In the genomic region with DNA sequence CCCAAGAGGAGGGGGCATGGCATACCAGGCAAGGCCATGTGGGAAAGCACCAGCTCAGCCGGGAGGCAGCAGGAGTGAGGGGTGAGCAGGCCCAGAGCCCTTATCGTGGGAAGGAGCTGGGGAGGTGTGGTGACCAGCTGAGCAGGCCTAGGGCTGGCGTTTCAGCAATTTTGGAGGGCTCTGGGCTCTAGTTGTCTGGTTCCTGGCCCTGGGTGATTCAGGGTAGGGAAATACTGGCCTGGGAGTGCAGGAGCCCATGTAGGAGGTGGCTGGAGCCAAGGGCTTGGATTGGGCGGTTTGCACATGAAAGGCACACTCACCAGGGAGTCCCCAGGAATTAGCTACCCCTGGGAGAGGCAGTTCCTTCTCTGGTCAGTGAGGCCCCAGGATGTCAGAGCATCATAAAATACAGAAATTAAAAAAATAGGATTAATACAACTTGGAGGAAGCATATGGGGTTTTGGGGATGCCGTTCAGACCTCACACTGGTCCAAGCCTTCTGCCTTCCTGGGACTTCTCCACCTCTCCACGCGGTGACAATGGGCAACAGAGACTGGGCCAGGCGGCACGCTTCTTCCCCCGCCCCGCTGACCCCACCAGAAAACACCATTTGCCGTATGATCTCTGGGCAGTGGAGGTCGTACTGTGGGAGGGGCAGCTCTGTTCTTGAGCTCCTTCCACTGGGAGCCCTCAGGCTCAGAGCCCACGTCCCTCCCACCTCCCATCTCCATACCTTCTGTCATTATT, we compare ENCODE assay signal across 13 cellular contexts.
"Had no signal": no experiment of that assay in that cellular context is flagged by ENCODE, and none has a peak within 500 bp of the region (broad histone marks: within the 10 kb centered on the region; RNA-seq: fewer than 3 reads in every experiment).

No MANE protein-coding gene starts in this region.

- H3K27ac ChIP-seq: esophagus muscularis mucosa had no signal

- DNase-seq: activated B cell treated with CpG ODN at 0.5 μM for 24 hours; activated CD4-positive, alpha-beta T cell treated with anti-CD3 and anti-CD28 coated beads, Interleukin-2, amount 10 ng/mL, durations not matched to agents 24 days and 14 days; activated CD8-positive, alpha-beta memory T cell treated with anti-CD3 and anti-CD28 coated beads for 24 hours; activated naive CD4-positive, alpha-beta T cell treated with anti-CD3 and anti-CD28 coated beads for 36 hours; central memory CD4-positive, alpha-beta T cell; stimulated activated CD4-positive, alpha-beta T cell treated with anti-CD3 and anti-CD28 coated beads, Interleukin-1b, Interleukin-23, amount 100 ng/mL, for 48 hours; stimulated activated naive CD4-positive, alpha-beta T cell treated with Interleukin-2 at 50 U/mL for 16 hours; T-helper 17 cell had no signal

- H3K4me3 ChIP-seq: esophagus muscularis mucosa had no signal

- H3K9me3 ChIP-seq: esophagus muscularis mucosa had no signal

- H3K4me1 Mint-ChIP-seq: activated CD4-positive, alpha-beta T cell treated with anti-CD3 and anti-CD28 coated beads, Interleukin-2, amount 10 ng/mL, durations not matched to agents 24 days and 14 days; activated T-helper 17 cell treated with anti-CD3 and anti-CD28 coated beads, Interleukin-2, amount 50 U/mL, for 72 hours; T-helper 17 cell had no signal

- H3K27ac Mint-ChIP-seq: activated B cell treated with CpG ODN at 0.5 μM for 24 hours; activated CD4-positive, alpha-beta T cell treated with anti-CD3 and anti-CD28 coated beads, Interleukin-2, amount 10 ng/mL, durations not matched to agents 24 days and 14 days; activated naive CD4-positive, alpha-beta T cell treated with anti-CD3 and anti-CD28 coated beads for 36 hours; activated T-helper 17 cell treated with anti-CD3 and anti-CD28 coated beads, Interleukin-2, amount 50 U/mL, for 72 hours; dendritic cell treated with granulocyte-macrophage colony-stimulating factor and Interleukin-4, amounts not matched to agents 40 ng/mL and 50 ng/mL, for 4 days; mesothelial cell of epicardium; T-helper 17 cell had no signal

- H3K27me3 Mint-ChIP-seq: activated CD4-positive, alpha-beta T cell treated with anti-CD3 and anti-CD28 coated beads, Interleukin-2, amount 10 ng/mL, durations not matched to agents 24 days and 14 days; activated T-helper 17 cell treated with anti-CD3 and anti-CD28 coated beads, Interleukin-2, amount 50 U/mL, for 72 hours had no signal

- ATAC-seq: activated T-helper 17 cell treated with anti-CD3 and anti-CD28 coated beads, Interleukin-2, amount 50 U/mL, for 72 hours; right cardiac atrium; T-helper 17 cell had no signal

- H3K36me3 Mint-ChIP-seq: mesothelial cell of epicardium had no signal

- H3K27me3 ChIP-seq: esophagus muscularis mucosa had no signal

- H3K4me3 Mint-ChIP-seq: activated B cell treated with CpG ODN at 0.5 μM for 24 hours; activated CD4-positive, alpha-beta T cell treated with anti-CD3 and anti-CD28 coated beads, Interleukin-2, amount 10 ng/mL, durations not matched to agents 24 days and 14 days; activated naive CD4-positive, alpha-beta T cell treated with anti-CD3 and anti-CD28 coated beads for 36 hours; activated T-helper 17 cell treated with anti-CD3 and anti-CD28 coated beads, Interleukin-2, amount 50 U/mL, for 72 hours; dendritic cell treated with granulocyte-macrophage colony-stimulating factor and Interleukin-4, amounts not matched to agents 40 ng/mL and 50 ng/mL, for 4 days; mesothelial cell of epicardium; T-helper 17 cell had no signal

- H3K9me3 Mint-ChIP-seq: activated B cell treated with CpG ODN at 0.5 μM for 24 hours; activated CD4-positive, alpha-beta T cell treated with anti-CD3 and anti-CD28 coated beads, Interleukin-2, amount 10 ng/mL, durations not matched to agents 24 days and 14 days; activated naive CD4-positive, alpha-beta T cell treated with anti-CD3 and anti-CD28 coated beads for 36 hours; activated T-helper 17 cell treated with anti-CD3 and anti-CD28 coated beads, Interleukin-2, amount 50 U/mL, for 72 hours; dendritic cell treated with granulocyte-macrophage colony-stimulating factor and Interleukin-4, amounts not matched to agents 40 ng/mL and 50 ng/mL, for 4 days; mesothelial cell of epicardium had no signal

- H3K36me3 ChIP-seq: esophagus muscularis mucosa had no signal
